In the genomic region with DNA sequence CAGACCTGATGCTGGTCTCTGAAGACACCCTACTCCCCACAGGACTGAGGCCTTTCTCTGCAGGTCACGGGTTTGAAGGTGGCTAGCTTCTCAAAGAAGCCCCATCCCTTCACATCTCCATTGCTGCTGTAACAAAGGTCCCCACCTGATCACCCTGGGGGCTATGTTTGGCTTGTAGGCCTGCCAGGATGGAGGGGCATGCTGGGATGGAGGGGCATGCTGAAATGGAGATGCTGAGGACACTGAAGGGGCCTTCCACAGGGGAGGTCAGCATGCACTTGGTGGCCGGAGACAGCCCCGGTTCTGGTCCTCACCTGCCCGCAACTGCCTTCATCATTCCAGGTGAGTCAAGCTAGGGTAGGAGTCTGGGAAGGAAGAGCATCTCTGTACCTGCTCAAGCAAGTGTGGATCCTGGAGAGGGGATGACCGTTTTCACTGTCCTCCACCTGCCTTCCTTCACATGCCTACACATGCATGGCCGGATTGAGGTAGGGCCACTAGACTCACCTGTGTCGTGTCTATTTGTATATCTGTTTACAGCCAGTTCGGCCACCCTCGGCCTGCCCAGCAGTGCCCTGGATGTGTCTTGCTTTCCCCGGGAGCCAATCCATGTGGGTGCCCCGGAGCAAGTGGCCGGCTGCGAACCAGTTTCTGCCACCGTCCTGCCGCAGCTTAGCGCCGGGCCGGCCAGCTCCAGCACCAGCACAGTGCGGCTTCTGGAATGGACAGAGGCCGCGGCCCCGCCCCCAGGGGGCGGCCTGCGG, we compare ENCODE assay signal across 8 cellular contexts. TPM values are rescaled to one million over a fixed set of nuclear protein-coding genes. Genes with fewer than 3 reads are reported as not detected.
A peak's percentile ranks its signal among the peaks of the same experiment; 100 is the strongest.
DNase-seq lines count a peak whose midpoint lies in the region; ATAC-seq and TF ChIP-seq lines count a peak whose summit lies in the region.

No MANE protein-coding gene starts in this region.

- H3K9me3 ChIP-seq in prostate gland = no peaks in the 10 kb centered on the region

- intact Hi-C loops in prostate gland (cut with DNase I) = no loop called here

- no peaks in the 10 kb centered on the region for H3K36me3 ChIP-seq in prostate gland

- H3K27ac ChIP-seq in prostate gland = peak overlapping the region; percentile 7 to 35

- H3K4me3 ChIP-seq in LNCaP clone FGC (ENCODE audit: low read depth, low read length) = peak overlapping the region; percentile 74
- H3K4me3 ChIP-seq in prostate gland = peak overlapping the region; percentile 46 to 48

- DNase-seq in LNCaP clone FGC (ENCODE audit: low read depth) (no peak), erythroblast (lab: John Stamatoyannopoulos, UW) (no peak), prostate gland (ENCODE audit: low spot score) (no peak), A172 (ENCODE audit: low spot score) (no peak), cerebellum (ENCODE audit: low spot score) (no peak), GM03348 (ENCODE audit: low spot score) (no peak)

- 49% methylated on average over 24 of the region's 24 CpGs for WGBS in prostate gland

- H3K27me3 ChIP-seq in prostate gland (replicated peaks; ENCODE audit: insufficient read depth) = no peaks in the 10 kb centered on the region

- no peaks in the 10 kb centered on the region for H3K4me1 ChIP-seq in prostate gland (replicated peaks)

- TF ChIP-seq CTCF in LNCaP clone FGC (IDR thresholded peaks at IDR 0.05; ENCODE audit: control insufficient read depth, extremely low read depth, insufficient read depth) (no peak), prostate gland (IDR thresholded peaks at IDR 0.05) (peak in 1 of 4 experiments; percentile 20)

- ATAC-seq in HG03139 (IDR thresholded peaks at IDR 0.05; ENCODE audit: unreplicated experiment) = no peak

- TF ChIP-seq POLR2A in GM15510 (IDR thresholded peaks at IDR 0.05; ENCODE audit: borderline replicate concordance, extremely low read depth, insufficient read length) (peak; percentile 66), erythroblast (IDR thresholded peaks at IDR 0.05; ENCODE audit: low read length) (peak; percentile 57), prostate gland (IDR thresholded peaks at IDR 0.05) (peak; percentile 47)

RNA-seq across cellular contexts. Expression of a gene that starts 6.0 kb away (rescaled TPM):
- total RNA-seq in prostate gland (10 to 100 TPM; 10.2 to 38.8 TPM), cerebellum (43.2 TPM)
- 2.4 and 5.0 TPM in 2 replicates for total RNA-seq in A172 (2014; rRNA removed; shearing (Covaris generic))

RNA-seq across cellular contexts. Expression of a gene that starts 45.3 kb away (rescaled TPM):
- total RNA-seq in prostate gland (1 to 10 TPM in 1 of 2 donors, under 1 TPM in 1; 0.68 to 4.5 TPM), cerebellum (2.3 TPM)
- not detected in 2 replicates for total RNA-seq in A172 (2014; rRNA removed; shearing (Covaris generic))

RNA-seq across cellular contexts. Expression of a gene that starts 55.8 kb away (rescaled TPM):
- 100 to 1,000 TPM; 121 to 128 TPM for total RNA-seq in prostate gland
- 50.6 and 60.8 TPM in 2 replicates for total RNA-seq in A172 (2014; rRNA removed; shearing (Covaris generic))
- total RNA-seq in cerebellum = 49.5 TPM
